ENCODE assay signal across 6 cellular contexts in genomic region chr5:177402271-177403043, GRCh38. TPM values are rescaled to one million over a fixed set of nuclear protein-coding genes. Genes with fewer than 3 reads are reported as not detected.
DNase-seq lines count a peak whose midpoint lies in the region; ATAC-seq and TF ChIP-seq lines count a peak whose summit lies in the region.

No MANE protein-coding gene starts in this region.

- H3K9ac ChIP-seq in KMS-11: no peak overlapping the region; the same call in 1 of the 2 replicates

- DNase-seq in A673 (ENCODE audit: low spot score) (peak; percentile 66), WERI-Rb-1 (peak; percentile 83), epithelial cell of esophagus (ENCODE audit: low read depth) (peak; percentile 91)

- peak overlapping the region; percentile 78; the same call in 1 of the 2 replicates for H2AFZ ChIP-seq in KMS-11 (ENCODE audit: low read depth)

- CTCF ChIA-PET in A673 (lab: Charles Lee): no interaction called here

- H3K9me3 ChIP-seq in A673 (ENCODE audit: low read depth, low read length, poor library complexity, severe bottlenecking) (no peaks in the 10 kb centered on the region), WERI-Rb-1 (ENCODE audit: severe bottlenecking) (no peaks in the 10 kb centered on the region)

- H3K79me2 ChIP-seq in KMS-11 (ENCODE audit: insufficient read depth, low read depth): no peaks in the 10 kb centered on the region

- H3K27me3 ChIP-seq in A673 (replicated peaks; ENCODE audit: insufficient read depth, low read depth, low read length, poor library complexity) (peaks cover 44% of the 10 kb centered on the region), KMS-11 (ENCODE audit: insufficient read depth, low read depth) (no peaks in the 10 kb centered on the region), WERI-Rb-1 (ENCODE audit: insufficient read depth, low read depth, severe bottlenecking) (no peaks in the 10 kb centered on the region)

- H3K4me1 ChIP-seq in A673 (ENCODE audit: insufficient read depth, low read length, poor library complexity, severe bottlenecking): peaks cover 18% of the 10 kb centered on the region
- H3K4me1 ChIP-seq in KMS-11 (ENCODE audit: low read depth, poor library complexity, severe bottlenecking): peaks cover 9% of the 10 kb centered on the region

- H3K4me2 ChIP-seq in KMS-11: peak overlapping the region; percentile 91

- H3K4me3 ChIP-seq in A673 (ENCODE audit: low read depth, low read length, poor library complexity, severe bottlenecking): peak overlapping the region; percentile 46
- H3K4me3 ChIP-seq in KMS-11 (IDR thresholded peaks at IDR 0.05; ENCODE audit: insufficient read depth, low read depth, low read length): no peak overlapping the region
- H3K4me3 ChIP-seq in WERI-Rb-1 (ENCODE audit: low read depth, low read length): peak overlapping the region; percentile 51
- peak overlapping the region; percentile 63 for H3K4me3 ChIP-seq in epithelial cell of esophagus (ENCODE audit: low read length)
- H3K4me3 ChIP-seq in skin epidermis: peak overlapping the region; percentile 33 to 54 (median 42)

- TF ChIP-seq CTCF in A673 (conservative IDR thresholded peaks at IDR 0.05; ENCODE audit: low read depth, low read length) (peak; percentile 58), KMS-11 (conservative IDR thresholded peaks at IDR 0.05; ENCODE audit: low read depth, low read length) (peak; percentile 18; the same call in 1 of the 2 replicates), WERI-Rb-1 (IDR thresholded peaks at IDR 0.05; ENCODE audit: low read depth, low read length) (peak; percentile 71), epithelial cell of esophagus (IDR thresholded peaks at IDR 0.05; ENCODE audit: insufficient read depth, low read depth, low read length, missing control alignments) (peak; percentile 74)

- POLR2A ChIA-PET in A673 (lab: Charles Lee; ENCODE audit: low non-redundant PET): no interaction called here

- H3K36me3 ChIP-seq in A673 (ENCODE audit: insufficient read depth, low read length, poor library complexity, severe bottlenecking): no peaks in the 10 kb centered on the region
- no peaks in the 10 kb centered on the region for H3K36me3 ChIP-seq in KMS-11 (ENCODE audit: insufficient read depth)
- H3K36me3 ChIP-seq in WERI-Rb-1: no peaks in the 10 kb centered on the region

- ATAC-seq in GM19324 (IDR thresholded peaks at IDR 0.05; ENCODE audit: low FRiP score, unreplicated experiment): no peak

- H3K27ac ChIP-seq in A673 (ENCODE audit: low read depth, low read length, poor library complexity, severe bottlenecking) (no peak overlapping the region), KMS-11 (no peak overlapping the region), WERI-Rb-1 (peak overlapping the region; percentile 68), skin epidermis (peak overlapping the region in 5 of 21 experiments; percentile 32 to 78 (median 71))

- intact Hi-C loops in A673 (cut with micrococcal nuclease; ENCODE audit: unreplicated experiment): no loop called here

- BruUV-seq in A673 (replicated peaks; lab: Mats Ljungman, UMichigan): no TSS peak

- H4K20me1 ChIP-seq in KMS-11 (ENCODE audit: insufficient read depth): no peaks in the 10 kb centered on the region

RNA-seq across cellular contexts. Expression of gene PFN3, which starts 2.0 kb away (rescaled TPM):
- total RNA-seq in A673 (2021): not detected in 2 replicates

RNA-seq across cellular contexts. Expression of gene F12, which starts 6.9 kb away (rescaled TPM):
- total RNA-seq in A673 (2021): 0.81 TPM in 1 of 2 replicates, not detected in the other

RNA-seq across cellular contexts. Expression of gene SLC34A1, which starts 18.2 kb away (rescaled TPM):
- not detected in 2 replicates for total RNA-seq in A673 (2021)

RNA-seq across cellular contexts. Expression of gene GRK6, which starts 24.0 kb away (rescaled TPM):
- 32.1 and 38.1 TPM in 2 replicates for total RNA-seq in A673 (2021)

RNA-seq across cellular contexts. Expression of gene PRR7, which starts 44.2 kb away (rescaled TPM):
- total RNA-seq in A673 (2021): 3.0 and 5.3 TPM in 2 replicates

Comparison
In these comparisons a context has a peak if more than half of its experiments do, and no peak if none do; other contexts are left out.
1. CTCF ChIP-seq: peak in every context shown above with its lines; median percentile 74 in epithelial cell of esophagus; 71 in WERI-Rb-1; 58 in A673; 18 in KMS-11.